19 cellular contexts compared by ENCODE assay signal in genomic region chr3:12415014-12415653, GRCh38.
DNase-seq lines count a peak whose midpoint lies in the region; ATAC-seq lines count a peak whose summit lies in the region.
"Had no signal": no experiment of that assay in that cellular context is flagged by ENCODE, and none has a peak within 500 bp of the region (broad histone marks: within the 10 kb centered on the region; RNA-seq: fewer than 3 reads in every experiment).

No MANE protein-coding gene starts in this region.

- POLR2A ChIA-PET in activated CD4-positive, alpha-beta T cell treated with anti-CD3 and anti-CD28 coated beads for 36 hours (lab: Charles Lee) = interaction anchor here (0.6 kb wide), 1 partner anchor 129 kb away, joined by 3 read pairs; no protein-coding TSS in a partner anchor

- DNase-seq in activated CD4-positive, alpha-beta T cell treated with anti-CD3 and anti-CD28 coated beads for 36 hours = peak; percentile 13
- DNase-seq in activated CD4-positive, alpha-beta T cell treated with anti-CD3 and anti-CD28 coated beads for 48 hours = no peak
- no peak for DNase-seq in stimulated activated naive CD8-positive, alpha-beta T cell treated with anti-CD3 and anti-CD28 coated beads, Interleukin-15, Interleukin-2, amounts not matched to agents 100 U/mL and 50 U/mL, for 24 hours
- DNase-seq in stimulated activated naive CD8-positive, alpha-beta T cell treated with anti-CD3 and anti-CD28 coated beads, Interleukin-15, amount 100 ng/mL, for 72 hours = no peak
- DNase-seq in iris pigment epithelial cell (ENCODE audit: low read depth) (peak; percentile 10), GM03348 (ENCODE audit: low spot score) (no peak), NCI-H146 (lab: John Stamatoyannopoulos, UW) (no peak)
- DNase-seq: BE2C; CD4-positive, CD25-positive, alpha-beta regulatory T cell; COR-L47; GM23248; MV-4-11; NCI-H187; NCI-H2107; NCI-H510A; NCI-H748 treated with DMSO at 0.1 percent for 48 hours; NK-92 treated with Interleukin-12 subunit alpha and Interleukin-12 subunit beta, amount 100 ng/mL, for 24 hours; OCI-M1 had no signal

- no peak overlapping the region for H3K27ac Mint-ChIP-seq in activated CD4-positive, alpha-beta T cell treated with anti-CD3 and anti-CD28 coated beads for 36 hours
- H3K27ac Mint-ChIP-seq in stimulated activated naive CD8-positive, alpha-beta T cell treated with anti-CD3 and anti-CD28 coated beads, Interleukin-15, amount 100 ng/mL, for 72 hours = no peak overlapping the region
- H3K27ac Mint-ChIP-seq: CD4-positive, CD25-positive, alpha-beta regulatory T cell had no signal

- peaks cover 6% of the 10 kb centered on the region for H3K27me3 Mint-ChIP-seq in activated CD4-positive, alpha-beta T cell treated with anti-CD3 and anti-CD28 coated beads for 36 hours
- H3K27me3 Mint-ChIP-seq in stimulated activated naive CD8-positive, alpha-beta T cell treated with anti-CD3 and anti-CD28 coated beads, Interleukin-15, amount 100 ng/mL, for 72 hours = peaks cover 9% of the 10 kb centered on the region

- ATAC-seq in activated CD4-positive, alpha-beta T cell treated with anti-CD3 and anti-CD28 coated beads for 36 hours = peak; percentile 90
- peak; percentile 55 for ATAC-seq in stimulated activated naive CD8-positive, alpha-beta T cell treated with anti-CD3 and anti-CD28 coated beads, Interleukin-15, Interleukin-2, amounts not matched to agents 100 U/mL and 50 U/mL, for 24 hours
- ATAC-seq in stimulated activated naive CD8-positive, alpha-beta T cell treated with anti-CD3 and anti-CD28 coated beads, Interleukin-15, amount 100 ng/mL, for 72 hours = no peak
- ATAC-seq: HCT116 had no signal

- CTCF ChIA-PET in activated CD4-positive, alpha-beta T cell treated with anti-CD3 and anti-CD28 coated beads for 36 hours (lab: Charles Lee) = no interaction called here

- intact Hi-C loops in activated CD4-positive, alpha-beta T cell treated with anti-CD3 and anti-CD28 coated beads for 36 hours (cut with DNase I, micrococcal nuclease) = loop anchor here in 1 of 2 experiments (1.0 kb wide), 1 partner anchor 20 kb away; no protein-coding TSS in a partner anchor

- H3K4me3 Mint-ChIP-seq in activated CD4-positive, alpha-beta T cell treated with anti-CD3 and anti-CD28 coated beads for 36 hours = no peak overlapping the region
- H3K4me3 Mint-ChIP-seq in stimulated activated naive CD8-positive, alpha-beta T cell treated with anti-CD3 and anti-CD28 coated beads, Interleukin-15, amount 100 ng/mL, for 72 hours = no peak overlapping the region
- H3K4me3 Mint-ChIP-seq: CD4-positive, CD25-positive, alpha-beta regulatory T cell had no signal

- no peaks in the 10 kb centered on the region for H3K9me3 Mint-ChIP-seq in activated CD4-positive, alpha-beta T cell treated with anti-CD3 and anti-CD28 coated beads for 36 hours (ENCODE audit: low read depth)
- no peaks in the 10 kb centered on the region for H3K9me3 Mint-ChIP-seq in stimulated activated naive CD8-positive, alpha-beta T cell treated with anti-CD3 and anti-CD28 coated beads, Interleukin-15, amount 100 ng/mL, for 72 hours

- no peaks in the 10 kb centered on the region for H3K36me3 Mint-ChIP-seq in activated CD4-positive, alpha-beta T cell treated with anti-CD3 and anti-CD28 coated beads for 36 hours (ENCODE audit: low read depth)
- H3K36me3 Mint-ChIP-seq: CD4-positive, CD25-positive, alpha-beta regulatory T cell had no signal

- H3K4me1 Mint-ChIP-seq in activated CD4-positive, alpha-beta T cell treated with anti-CD3 and anti-CD28 coated beads for 36 hours = peaks cover 11% of the 10 kb centered on the region
- peaks cover 5% of the 10 kb centered on the region for H3K4me1 Mint-ChIP-seq in stimulated activated naive CD8-positive, alpha-beta T cell treated with anti-CD3 and anti-CD28 coated beads, Interleukin-15, amount 100 ng/mL, for 72 hours
- H3K4me1 Mint-ChIP-seq: CD4-positive, CD25-positive, alpha-beta regulatory T cell had no signal

Comparison
In these comparisons a context has a peak if more than half of its experiments do, and no peak if none do; other contexts are left out.
1. DNase-seq: peak in activated CD4-positive, alpha-beta T cell treated with anti-CD3 and anti-CD28 coated beads for 36 hours (single experiment) and iris pigment epithelial cell (single experiment); none in activated CD4-positive, alpha-beta T cell treated with anti-CD3 and anti-CD28 coated beads for 48 hours (single experiment), stimulated activated naive CD8-positive, alpha-beta T cell treated with anti-CD3 and anti-CD28 coated beads, Interleukin-15, Interleukin-2, amounts not matched to agents 100 U/mL and 50 U/mL, for 24 hours (single experiment), stimulated activated naive CD8-positive, alpha-beta T cell treated with anti-CD3 and anti-CD28 coated beads, Interleukin-15, amount 100 ng/mL, for 72 hours (0 of 2), GM03348 (single experiment) and NCI-H146 (single experiment).